In the genomic region with DNA sequence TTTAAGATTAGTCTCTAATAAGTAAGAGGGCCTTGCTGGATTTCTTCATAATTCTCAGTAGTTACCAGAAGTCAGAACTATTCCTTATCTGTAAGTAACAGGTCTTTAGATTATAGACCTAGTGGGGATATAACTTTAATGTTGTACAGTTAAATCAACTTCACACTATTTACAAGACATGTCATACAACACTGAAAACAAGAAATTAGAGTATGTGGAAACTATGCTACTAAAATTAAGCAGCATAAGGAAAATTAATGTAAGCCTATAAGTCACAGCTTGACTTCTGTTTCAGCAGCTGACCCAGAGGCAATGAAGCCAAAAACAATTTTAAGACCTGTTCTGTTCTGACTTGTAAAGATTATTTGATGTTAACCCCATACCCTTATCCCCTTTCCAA, we compare ENCODE assay signal across 18 cellular contexts.
A peak's percentile ranks its signal among the peaks of the same experiment; 100 is the strongest.
DNase-seq lines count a peak whose midpoint lies in the region; ATAC-seq and TF ChIP-seq lines count a peak whose summit lies in the region.
"Had no signal": no experiment of that assay in that cellular context is flagged by ENCODE, and none has a peak within 500 bp of the region (broad histone marks: within the 10 kb centered on the region; RNA-seq: fewer than 3 reads in every experiment).

No MANE protein-coding gene starts in this region.

- no peak for ATAC-seq in activated CD4-positive, CD25-positive, alpha-beta regulatory T cell treated with anti-CD3 and anti-CD28 coated beads, Interleukin-2, amount 50 U/mL, for 24 hours
- no peak for ATAC-seq in HG03378 (IDR thresholded peaks at IDR 0.05; ENCODE audit: unreplicated experiment)
- ATAC-seq: CD8-positive, alpha-beta T cell had no signal

- DNase-seq in OCI-M1 (lab: John Stamatoyannopoulos, UW) (peak; percentile 62), erythroblast (lab: John Stamatoyannopoulos, UW) (peak; percentile 62 to 66)
- DNase-seq in stimulated activated CD4-positive, alpha-beta T cell treated with anti-CD3 and anti-CD28 coated beads, Interleukin-2, amount 100 ng/mL, for 24 hours: no peak
- DNase-seq in activated CD4-positive, alpha-beta T cell treated with anti-CD3 and anti-CD28 coated beads, Interleukin-2, amount 10 ng/mL, durations not matched to agents 7 days and 5 days: no peak
- DNase-seq: Calu3; CD8-positive, alpha-beta T cell; DMS79; GM23248; KBM-7; NCI-H1105; NCI-H1694; NCI-H510A; NCI-H748 treated with DMSO at 0.1 percent for 48 hours; NK-92 treated with Interleukin-12 subunit alpha and Interleukin-12 subunit beta, amount 100 ng/mL, for 24 hours; SHP77 had no signal

- no peaks in the 10 kb centered on the region for H3K27me3 Mint-ChIP-seq in nephron (ENCODE audit: low read depth)
- H3K27me3 Mint-ChIP-seq in activated CD4-positive, alpha-beta T cell treated with anti-CD3 and anti-CD28 coated beads, Interleukin-2, amount 10 ng/mL, durations not matched to agents 7 days and 5 days: no peaks in the 10 kb centered on the region

- no peaks in the 10 kb centered on the region for H3K36me3 Mint-ChIP-seq in nephron (ENCODE audit: low read depth)
- H3K36me3 Mint-ChIP-seq in activated CD4-positive, alpha-beta T cell treated with anti-CD3 and anti-CD28 coated beads, Interleukin-2, amount 10 ng/mL, durations not matched to agents 7 days and 5 days (ENCODE audit: low read depth): no peaks in the 10 kb centered on the region
- H3K36me3 Mint-ChIP-seq: CD8-positive, alpha-beta T cell had no signal

- no peak overlapping the region for H3K4me3 Mint-ChIP-seq in nephron
- H3K4me3 Mint-ChIP-seq in activated CD4-positive, alpha-beta T cell treated with anti-CD3 and anti-CD28 coated beads, Interleukin-2, amount 10 ng/mL, durations not matched to agents 7 days and 5 days: no peak overlapping the region
- H3K4me3 Mint-ChIP-seq: CD8-positive, alpha-beta T cell had no signal

- no peak for TF ChIP-seq CTCF in nephron (IDR thresholded peaks at IDR 0.05; ENCODE audit: unreplicated experiment in 3 of 3)

- no peaks in the 10 kb centered on the region for H3K9me3 Mint-ChIP-seq in nephron
- H3K9me3 Mint-ChIP-seq in activated CD4-positive, alpha-beta T cell treated with anti-CD3 and anti-CD28 coated beads, Interleukin-2, amount 10 ng/mL, durations not matched to agents 7 days and 5 days: peaks cover 6% of the 10 kb centered on the region

- peaks cover 53% of the 10 kb centered on the region for H3K4me1 Mint-ChIP-seq in nephron
- H3K4me1 Mint-ChIP-seq in activated CD4-positive, alpha-beta T cell treated with anti-CD3 and anti-CD28 coated beads, Interleukin-2, amount 10 ng/mL, durations not matched to agents 7 days and 5 days: peaks cover 4% of the 10 kb centered on the region

- CTCF ChIA-PET in activated CD4-positive, alpha-beta T cell treated with anti-CD3 and anti-CD28 coated beads, Interleukin-2, amount 10 ng/mL, durations not matched to agents 7 days and 5 days (lab: Charles Lee): no interaction called here

- no peak for TF ChIP-seq POLR2A in erythroblast (IDR thresholded peaks at IDR 0.05; ENCODE audit: low read length)

- POLR2A ChIA-PET in activated CD4-positive, alpha-beta T cell treated with anti-CD3 and anti-CD28 coated beads, Interleukin-2, amount 10 ng/mL, durations not matched to agents 7 days and 5 days (lab: Charles Lee): no interaction called here

- H3K27ac Mint-ChIP-seq in nephron: peak overlapping the region; percentile 60 to 70 (median 67)
- no peak overlapping the region for H3K27ac Mint-ChIP-seq in activated CD4-positive, alpha-beta T cell treated with anti-CD3 and anti-CD28 coated beads, Interleukin-2, amount 10 ng/mL, durations not matched to agents 7 days and 5 days
- H3K27ac Mint-ChIP-seq: CD8-positive, alpha-beta T cell had no signal

Comparison
In these comparisons a context has a peak if more than half of its experiments do, and no peak if none do; other contexts are left out.
1. DNase-seq: peak in OCI-M1 (single experiment) and erythroblast (2 of 2); none in stimulated activated CD4-positive, alpha-beta T cell treated with anti-CD3 and anti-CD28 coated beads, Interleukin-2, amount 100 ng/mL, for 24 hours (0 of 2) and activated CD4-positive, alpha-beta T cell treated with anti-CD3 and anti-CD28 coated beads, Interleukin-2, amount 10 ng/mL, durations not matched to agents 7 days and 5 days (single experiment).